ENCODE assay signal across 1 cellular context in genomic region chr2:84960157-84960506, GRCh38.
TF ChIP-seq lines count a peak whose summit lies in the region.

No MANE protein-coding gene starts in this region.

TF ChIP-seq in HEK293, 187 proteins besides CTCF, POLR2A, EP300 and RAD21 (continued from another document):
- no peak for TF ChIP-seq ZNF558 (tag by site-specific recombination; IDR thresholded peaks at IDR 0.05)
- no peak for TF ChIP-seq SETDB1 (IDR thresholded peaks at IDR 0.05; ENCODE audit: insufficient read length, low read length)
- TF ChIP-seq ZNF146 (tag by site-specific recombination; IDR thresholded peaks at IDR 0.05), result no peak
- TF ChIP-seq ZNF677 (tag by site-specific recombination; IDR thresholded peaks at IDR 0.05), result no peak
- TF ChIP-seq ZNF362 (tag by site-specific recombination; IDR thresholded peaks at IDR 0.05), result 0 out of 2 replicates have a peak, but pooled peaks have one; percentile 65
- TF ChIP-seq ZBTB21 (tag by site-specific recombination; IDR thresholded peaks at IDR 0.05), result no peak
- TF ChIP-seq ZNF623 (tag by site-specific recombination; IDR thresholded peaks at IDR 0.05), result no peak
